ENCODE assay signal across 8 cellular contexts in genomic region chr17:64016248-64016784, GRCh38. TPM values are rescaled to one million over a fixed set of nuclear protein-coding genes. Genes with fewer than 3 reads are reported as not detected.
DNase-seq lines count a peak whose midpoint lies in the region; ATAC-seq and TF ChIP-seq lines count a peak whose summit lies in the region.

No MANE protein-coding gene starts in this region.

- peak overlapping the region; percentile 76 for H3K4me2 ChIP-seq in BLaER1

- peak overlapping the region; percentile 80 for H3K9ac ChIP-seq in BLaER1

- peaks cover 68% of the 10 kb centered on the region for H3K4me1 ChIP-seq in BLaER1
- H3K4me1 ChIP-seq in mononuclear cell (ENCODE audit: insufficient read depth, low read length): peaks cover 68% of the 10 kb centered on the region

- H3K9me3 Mint-ChIP-seq in activated naive CD8-positive, alpha-beta T cell treated with anti-CD3 and anti-CD28 coated beads, Interleukin-2, amount 10 ng/mL, durations not matched to agents 7 days and 5 days: no peaks in the 10 kb centered on the region

- POLR2A ChIA-PET in activated naive CD8-positive, alpha-beta T cell treated with anti-CD3 and anti-CD28 coated beads, Interleukin-2, amount 10 ng/mL, durations not matched to agents 7 days and 5 days (lab: Charles Lee): interaction anchor here (0.8 to 2.7 kb wide), 4 partner anchors 9 to 85 kb away, joined by 3 to 13 read pairs (median 4); partner anchors contain the start of gene PRR29

- no peak for ATAC-seq in activated naive CD8-positive, alpha-beta T cell treated with anti-CD3 and anti-CD28 coated beads, Interleukin-2, amount 10 ng/mL, durations not matched to agents 7 days and 5 days (ENCODE audit: low read depth)
- ATAC-seq in GM19467 (IDR thresholded peaks at IDR 0.05; ENCODE audit: unreplicated experiment): no peak
- no peak for ATAC-seq in HG03460 (IDR thresholded peaks at IDR 0.05; ENCODE audit: unreplicated experiment)

- H3K4me3 ChIP-seq in BLaER1 (peak overlapping the region; percentile 75), mononuclear cell (ENCODE audit: low read length) (peak overlapping the region; percentile 3)

- H3K27me3 ChIP-seq in BLaER1 (no peaks in the 10 kb centered on the region), mononuclear cell (ENCODE audit: insufficient read depth, low read length) (no peaks in the 10 kb centered on the region)

- H3K27ac Mint-ChIP-seq in activated naive CD8-positive, alpha-beta T cell treated with anti-CD3 and anti-CD28 coated beads, Interleukin-2, amount 10 ng/mL, durations not matched to agents 7 days and 5 days: peak overlapping the region; percentile 93

- peak overlapping the region; percentile 86 for H3K4me3 Mint-ChIP-seq in activated naive CD8-positive, alpha-beta T cell treated with anti-CD3 and anti-CD28 coated beads, Interleukin-2, amount 10 ng/mL, durations not matched to agents 7 days and 5 days

- H3K36me3 Mint-ChIP-seq in activated naive CD8-positive, alpha-beta T cell treated with anti-CD3 and anti-CD28 coated beads, Interleukin-2, amount 10 ng/mL, durations not matched to agents 7 days and 5 days: peaks cover 6% of the 10 kb centered on the region

- H3K4me1 Mint-ChIP-seq in activated naive CD8-positive, alpha-beta T cell treated with anti-CD3 and anti-CD28 coated beads, Interleukin-2, amount 10 ng/mL, durations not matched to agents 7 days and 5 days: peaks cover 47% of the 10 kb centered on the region

- H3K27ac ChIP-seq in BLaER1: peak overlapping the region; percentile 99
- H3K27ac ChIP-seq in substantia nigra (ENCODE audit: low read depth, low read length, poor library complexity, severe bottlenecking): no peak overlapping the region

- H3K27me3 Mint-ChIP-seq in activated naive CD8-positive, alpha-beta T cell treated with anti-CD3 and anti-CD28 coated beads, Interleukin-2, amount 10 ng/mL, durations not matched to agents 7 days and 5 days: no peaks in the 10 kb centered on the region

- peaks cover 5% of the 10 kb centered on the region; the same call in 1 of the 2 replicates for H3K9me3 ChIP-seq in BLaER1
- no peaks in the 10 kb centered on the region for H3K9me3 ChIP-seq in mononuclear cell (ENCODE audit: low read depth, low read length)

- DNase-seq in activated naive CD8-positive, alpha-beta T cell treated with anti-CD3 and anti-CD28 coated beads, Interleukin-2, amount 10 ng/mL, durations not matched to agents 7 days and 5 days: no peak
- no peak for DNase-seq in NCI-H2107 treated with DMSO at 0.1 percent for 48 hours (lab: John Stamatoyannopoulos, UW; ENCODE audit: unreplicated experiment)
- DNase-seq in substantia nigra (lab: John Stamatoyannopoulos, UW): no peak

- no peak for TF ChIP-seq EP300 in Ishikawa (IDR thresholded peaks at IDR 0.05; ENCODE audit: borderline replicate concordance)

- peaks cover 21% of the 10 kb centered on the region; the same call in 1 of the 2 replicates for H4K20me1 ChIP-seq in BLaER1

- TF ChIP-seq RAD21 in Ishikawa (IDR thresholded peaks at IDR 0.05; ENCODE audit: low read depth): peak; percentile 35

- peaks cover 20% of the 10 kb centered on the region for H3K36me3 ChIP-seq in BLaER1

TF ChIP-seq in Ishikawa, 13 proteins besides CTCF, POLR2A, EP300 and RAD21:
- TF ChIP-seq ZBTB7A (IDR thresholded peaks at IDR 0.05; ENCODE audit: low read depth) (no peak), TEAD4 (IDR thresholded peaks at IDR 0.05) (no peak)

RNA-seq across cellular contexts. Expression of gene ICAM2, which starts 4.1 kb away (rescaled TPM):
- total RNA-seq in activated naive CD8-positive, alpha-beta T cell treated with anti-CD3 and anti-CD28 coated beads, Interleukin-2, amount 10 ng/mL, durations not matched to agents 7 days and 5 days: 10 to 100 TPM; 59.0 to 61.7 TPM
- total RNA-seq in mononuclear cell: 40.1 TPM

RNA-seq across cellular contexts. Expression of gene PRR29, which starts 18.2 kb away (rescaled TPM):
- 1 to 10 TPM in 1 of 2 experiments, under 1 TPM in 1; 1.00 to 1.4 TPM for total RNA-seq in activated naive CD8-positive, alpha-beta T cell treated with anti-CD3 and anti-CD28 coated beads, Interleukin-2, amount 10 ng/mL, durations not matched to agents 7 days and 5 days
- total RNA-seq in mononuclear cell: 0.21 TPM

RNA-seq across cellular contexts. Expression of gene SCN4A, which starts 43.6 kb away (rescaled TPM):
- total RNA-seq in activated naive CD8-positive, alpha-beta T cell treated with anti-CD3 and anti-CD28 coated beads, Interleukin-2, amount 10 ng/mL, durations not matched to agents 7 days and 5 days: not detected
- total RNA-seq in mononuclear cell: under 0.01 TPM
